In the genomic region with DNA sequence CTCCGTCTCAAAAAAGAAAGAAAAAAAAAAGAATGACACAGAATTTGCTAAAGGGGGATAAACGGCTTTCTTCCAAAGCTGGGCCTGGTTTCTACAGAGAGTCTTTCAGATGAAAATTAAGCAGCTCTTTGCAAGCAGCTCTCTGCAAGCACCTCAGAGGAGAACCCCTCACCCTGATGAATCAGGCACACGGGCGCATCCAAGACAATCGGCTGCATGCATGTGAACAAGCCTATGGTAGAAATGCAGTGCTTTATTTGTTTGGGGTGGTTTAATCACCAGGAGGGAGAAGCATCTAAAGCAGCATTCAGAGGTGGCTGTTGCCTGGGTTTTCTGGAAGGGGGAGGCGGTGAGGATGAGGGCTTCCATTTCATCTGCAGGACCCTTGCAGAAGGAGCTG, we compare ENCODE assay signal across 8 cellular contexts.
A peak's percentile ranks its signal among the peaks of the same experiment; 100 is the strongest.
DNase-seq lines count a peak whose midpoint lies in the region; ATAC-seq and TF ChIP-seq lines count a peak whose summit lies in the region.
"Not testable (repeated sequence)": the region's sequence is repeated elsewhere in the genome, so short reads cannot be mapped to it uniquely, and the experiment has no call there.

No MANE protein-coding gene starts in this region.

- H3K79me1 ChIP-seq in H9 (ENCODE audit: insufficient read depth, low read depth, low read length, poor library complexity, severe bottlenecking); neuronal stem cell (ENCODE audit: low read depth, low read length): not testable (repeated sequence)

- H3K4me1 ChIP-seq in GM23338 (ENCODE audit: insufficient read depth) (peaks cover 13% of the 10 kb centered on the region; the same call in 1 of the 2 replicates), Karpas-422 (ENCODE audit: low read length) (peaks cover 87% of the 10 kb centered on the region)
- not testable (repeated sequence) for H3K4me1 ChIP-seq in H9 (ENCODE audit: insufficient read depth, low read length); HUES48 (ENCODE audit: control insufficient read depth, insufficient read depth, low read length); neuronal stem cell (ENCODE audit: control insufficient read depth in 2 of 2, insufficient read depth in 1 of 2, low read depth in 1 of 2, low read length in 2 of 2)

- not testable (repeated sequence) for H2AK5ac ChIP-seq in H9 (ENCODE audit: insufficient read length, low read length); neuronal stem cell (ENCODE audit: low read depth, low read length)

- not testable (repeated sequence) for H3K14ac ChIP-seq in H9 (ENCODE audit: insufficient read depth, low read length)
- H3K14ac ChIP-seq in neuronal stem cell (ENCODE audit: low read length), result peak overlapping the region; percentile 94

- not testable (repeated sequence) for H3K4ac ChIP-seq in H9 (ENCODE audit: low read depth, low read length); neuronal stem cell (ENCODE audit: low read length)

- H3K27me3 ChIP-seq in GM23338 (ENCODE audit: insufficient read depth); H9 (ENCODE audit: insufficient read depth, low read length); HUES48 (ENCODE audit: control insufficient read depth, insufficient read depth, low read length); Karpas-422 (ENCODE audit: low read length); neuronal stem cell (ENCODE audit: control insufficient read depth in 3 of 3, insufficient read depth in 3 of 3, low read depth in 1 of 3, low read length in 3 of 3): not testable (repeated sequence)

- H2BK5ac ChIP-seq in H9 (ENCODE audit: insufficient read length, low read length); neuronal stem cell (ENCODE audit: low read length): not testable (repeated sequence)

- H2BK120ac ChIP-seq in H9 (ENCODE audit: low read depth, low read length, poor library complexity, severe bottlenecking); neuronal stem cell (ENCODE audit: low read depth, low read length): not testable (repeated sequence)

- not testable (repeated sequence) for H3K9me2 ChIP-seq in GM23338 (ENCODE audit: insufficient read depth); Karpas-422 (replicated peaks; ENCODE audit: insufficient read depth, low read length)

- not testable (repeated sequence) for H3K27me3 Mint-ChIP-seq in GM23338 (ENCODE audit: insufficient read depth, low read depth, poor library complexity); H9 (ENCODE audit: low read depth); WTC11 (ENCODE audit: low read depth)

- not testable (repeated sequence) for H3T11ph ChIP-seq in H9 (ENCODE audit: low read length)

- WGBS in H9 (ENCODE audit: extremely low coverage, insufficient read length, low lambda C conversion rate), result no CpG with 5 or more reads among the region's 6 CpGs
- WGBS in neuronal stem cell (ENCODE audit: extremely low coverage in 2 of 2, insufficient read length in 2 of 2, insufficient replicate concordance in 1 of 2), 2 donors, result no CpG with 5 or more reads among the region's 6 CpGs

- not testable (repeated sequence) for H3K36me3 Mint-ChIP-seq in GM23338 (ENCODE audit: low read depth); H9 (ENCODE audit: insufficient read depth in 1 of 3, low read depth in 3 of 3); WTC11

- H3K56ac ChIP-seq in H9 (ENCODE audit: insufficient read length, low read depth, low read length), result not testable (repeated sequence)

- not testable (repeated sequence) for H2BK15ac ChIP-seq in H9 (ENCODE audit: low read depth, low read length); neuronal stem cell (ENCODE audit: low read length)

- H3K27ac ChIP-seq in GM23338 (ENCODE audit: low read depth), result peak overlapping the region; percentile 72
- H3K27ac ChIP-seq in H9 (ENCODE audit: insufficient read length, low read depth, low read length); neuronal stem cell (replicated peaks; ENCODE audit: low read length): not testable (repeated sequence)
- peak overlapping the region; percentile 50 for H3K27ac ChIP-seq in HUES48 (ENCODE audit: low read depth, low read length)
- H3K27ac ChIP-seq in Karpas-422 (ENCODE audit: low read length), result peak overlapping the region; percentile 87

- DNase-seq in GM23338 (ENCODE audit: low spot score) (peak; percentile 31), H9 (peak; percentile 58), Karpas-422 (peak; percentile 59), WTC11 (ENCODE audit: low spot score) (peak; percentile 18), iPS-NIHi11 (ENCODE audit: low spot score) (peak; percentile 22), mesenteric fat pad (ENCODE audit: low spot score) (peak; percentile 55)
- not testable (repeated sequence) for DNase-seq in neuronal stem cell (ENCODE audit: low spot score)

- peak overlapping the region; percentile 57 for H3K4me2 ChIP-seq in GM23338
- not testable (repeated sequence) for H3K4me2 ChIP-seq in H9 (ENCODE audit: insufficient read depth, insufficient read length, low read length); neuronal stem cell (ENCODE audit: insufficient read depth, low read length, poor library complexity, severe bottlenecking)
- peak overlapping the region; percentile 51 for H3K4me2 ChIP-seq in Karpas-422 (ENCODE audit: low read depth, low read length, poor library complexity, severe bottlenecking)

- not testable (repeated sequence) for H2AFZ ChIP-seq in GM23338; H9 (ENCODE audit: low read length); Karpas-422 (ENCODE audit: low read length); neuronal stem cell (ENCODE audit: low read length)

- not testable (repeated sequence) for H3K18ac ChIP-seq in H9 (ENCODE audit: insufficient read length, low read depth, low read length); neuronal stem cell (ENCODE audit: low read length)

- not testable (repeated sequence) for H4K8ac ChIP-seq in H9 (replicated peaks; ENCODE audit: insufficient read length, low read depth, low read length); neuronal stem cell (ENCODE audit: low read depth, low read length)

- peak overlapping the region; percentile 85 for H3K27ac Mint-ChIP-seq in GM23338
- peak overlapping the region; percentile 57 to 96 (median 88) for H3K27ac Mint-ChIP-seq in H9
- H3K27ac Mint-ChIP-seq in WTC11, result peak overlapping the region; percentile 88

- H3K36me3 ChIP-seq in GM23338 (ENCODE audit: insufficient read depth); HUES48 (ENCODE audit: control insufficient read depth, insufficient read depth, low read length); Karpas-422 (ENCODE audit: insufficient read depth, low read length); neuronal stem cell (replicated peaks in 1 of 2; ENCODE audit: control insufficient read depth in 2 of 2, insufficient read depth in 2 of 2, low read length in 2 of 2): not testable (repeated sequence)

- not testable (repeated sequence) for H3K9me3 ChIP-seq in H9 (ENCODE audit: control insufficient read depth, low read depth, low read length); HUES48 (ENCODE audit: control insufficient read depth, insufficient read depth, low read length); Karpas-422 (ENCODE audit: low read length); neuronal stem cell (replicated peaks in 1 of 2; ENCODE audit: control insufficient read depth in 2 of 2, insufficient read depth in 1 of 2, low read depth in 1 of 2, low read length in 2 of 2)

- POLR2A ChIA-PET in WTC11 (lab: Charles Lee), result not testable (repeated sequence)

- H3K23me2 ChIP-seq in H9 (ENCODE audit: insufficient read length, low read depth, low read length, poor library complexity, severe bottlenecking), result not testable (repeated sequence)

- H3K23ac ChIP-seq in H9 (ENCODE audit: insufficient read length, low read depth, low read length); neuronal stem cell (ENCODE audit: low read depth, low read length, poor library complexity): not testable (repeated sequence)

- not testable (repeated sequence) for H2BK12ac ChIP-seq in H9 (ENCODE audit: insufficient read length, low read depth, low read length); neuronal stem cell (ENCODE audit: low read length)

- not testable (repeated sequence) for ATAC-seq in GM23338, WTC11

- H4K91ac ChIP-seq in H9 (ENCODE audit: insufficient read length, low read depth, low read length); neuronal stem cell (ENCODE audit: low read depth, low read length, poor library complexity): not testable (repeated sequence)

- H3K9me3 Mint-ChIP-seq in GM23338, H9, WTC11: not testable (repeated sequence)

- peak overlapping the region; percentile 38 for H3K4me3 ChIP-seq in GM23338
- H3K4me3 ChIP-seq in HUES48 (ENCODE audit: low read depth, low read length); Karpas-422 (ENCODE audit: low read length); neuronal stem cell (ENCODE audit: low read length in 2 of 2): not testable (repeated sequence)

- not testable (repeated sequence) for TF ChIP-seq CTCF in GM23338 (conservative IDR thresholded peaks at IDR 0.05; ENCODE audit: low read depth in 2 of 2); H9 (conservative IDR thresholded peaks at IDR 0.05); WTC11 (IDR thresholded peaks at IDR 0.05)

- H3F3A ChIP-seq in GM23338 (replicated peaks; ENCODE audit: low read depth), result not testable (repeated sequence)

- not testable (repeated sequence) for H4K20me1 ChIP-seq in GM23338 (replicated peaks; ENCODE audit: insufficient read depth); H9 (ENCODE audit: control insufficient read depth, insufficient read depth, insufficient read length); Karpas-422 (ENCODE audit: insufficient read depth, low read depth, low read length)

- CTCF ChIA-PET in WTC11 (lab: Charles Lee), result interaction anchor here (1.0 to 1.1 kb wide), 2 partner anchors 12 to 158 kb away, joined by 3 read pairs; no protein-coding TSS in a partner anchor

- H4K5ac ChIP-seq in H9 (ENCODE audit: insufficient read length, low read depth, low read length), result not testable (repeated sequence)

- H3K4me3 Mint-ChIP-seq in GM23338, result peak overlapping the region; percentile 43; the same call in 1 of the 3 replicates
- H3K4me3 Mint-ChIP-seq in H9, result peak overlapping the region in 1 of 2 experiments; percentile 60; a peak in 3 of 5 replicates
- H3K4me3 Mint-ChIP-seq in WTC11, result not testable (repeated sequence)

- not testable (repeated sequence) for H3K9ac ChIP-seq in H9 (ENCODE audit: extremely low read depth, insufficient read length, low read length); HUES48 (ENCODE audit: low read depth, low read length); neuronal stem cell (ENCODE audit: low read depth, low read length, poor library complexity)
- peak overlapping the region; percentile 57 for H3K9ac ChIP-seq in Karpas-422 (ENCODE audit: low read length)

- H2BK20ac ChIP-seq in H9 (ENCODE audit: low read depth, low read length, poor library complexity, severe bottlenecking), result not testable (repeated sequence)

- H3K4me1 Mint-ChIP-seq in GM23338 (peaks cover 36% of the 10 kb centered on the region), H9 (peaks cover 43 to 44% of the 10 kb centered on the region in 2 experiments), WTC11 (peaks cover 47% of the 10 kb centered on the region)

- H3K79me2 ChIP-seq in GM23338 (replicated peaks; ENCODE audit: insufficient read depth); H9 (ENCODE audit: insufficient read depth, low read length): not testable (repeated sequence)
- H3K79me2 ChIP-seq in Karpas-422 (ENCODE audit: low read length), result peaks cover 28% of the 10 kb centered on the region
